ENCODE assay signal across 7 cellular contexts in the genomic region with DNA sequence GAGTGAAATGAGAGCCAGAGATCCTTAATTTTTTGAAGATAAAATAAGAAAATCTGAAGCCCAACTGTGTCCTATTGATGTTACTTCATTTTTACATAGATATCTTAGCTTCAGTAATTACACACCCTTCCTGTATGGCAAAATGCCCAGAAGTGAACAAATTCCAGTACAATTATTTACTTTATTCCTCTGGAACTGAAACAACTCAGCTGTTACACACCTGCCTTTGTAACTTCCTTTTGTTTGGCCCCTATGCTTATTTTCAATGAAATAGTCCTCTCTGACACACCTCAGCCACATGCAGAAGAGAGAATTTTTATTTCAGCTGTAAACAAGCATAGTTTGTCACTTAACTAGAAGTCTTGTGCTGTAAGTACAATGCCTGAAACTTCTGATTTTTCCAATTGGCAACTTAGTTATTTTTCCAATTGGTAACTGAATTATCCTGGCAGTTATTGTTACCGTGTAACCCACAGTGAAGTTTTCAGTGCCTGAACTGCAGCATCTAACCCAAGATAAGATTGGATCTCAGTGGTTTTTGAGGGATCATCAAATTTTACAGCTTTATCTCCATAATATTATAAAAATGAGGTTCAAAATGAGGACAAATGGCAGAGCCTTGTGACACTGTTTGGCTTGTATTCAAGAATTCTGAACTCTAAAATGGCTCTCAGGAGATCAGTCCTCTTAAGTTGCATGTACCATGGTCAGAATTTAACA.
A peak's percentile ranks its signal among the peaks of the same experiment; 100 is the strongest.
DNase-seq lines count a peak whose midpoint lies in the region; ATAC-seq and TF ChIP-seq lines count a peak whose summit lies in the region.

No MANE protein-coding gene starts in this region.

- TF ChIP-seq CTCF in gastroesophageal sphincter (IDR thresholded peaks at IDR 0.05) = no peak
- TF ChIP-seq CTCF in spleen (IDR thresholded peaks at IDR 0.05 in 8 of 11, conservative IDR thresholded peaks at IDR 0.05 in 3 of 11) = no peak

- H3K36me3 ChIP-seq in gastroesophageal sphincter = no peaks in the 10 kb centered on the region
- peaks cover 0 to 9% (median 0%) of the 10 kb centered on the region in 5 donors for H3K36me3 ChIP-seq in subcutaneous abdominal adipose tissue (ENCODE audit: control insufficient read depth in 5 of 5, insufficient read depth in 5 of 5, low read length in 5 of 5)
- peaks cover 0 to 9% (median 0%) of the 10 kb centered on the region in 6 donors for H3K36me3 ChIP-seq in spleen

- no peaks in the 10 kb centered on the region for H3K9me3 ChIP-seq in gastroesophageal sphincter
- no peaks in the 10 kb centered on the region for H3K9me3 ChIP-seq in subcutaneous abdominal adipose tissue (ENCODE audit: control insufficient read depth in 5 of 5, low read length in 5 of 5)
- H3K9me3 ChIP-seq in spleen = no peaks in the 10 kb centered on the region

- H3K4me3 ChIP-seq in Jurkat, Clone E6-1 (ENCODE audit: low read length) = no peak overlapping the region
- H3K4me3 ChIP-seq in gastroesophageal sphincter (no peak overlapping the region), subcutaneous abdominal adipose tissue (ENCODE audit: low read depth in 1 of 5, low read length in 5 of 5) (peak overlapping the region in 1 of 5 donors; percentile 9), spleen (no peak overlapping the region)

- peak; percentile 14 for DNase-seq in Jurkat, Clone E6-1 (ENCODE audit: low read depth, low spot score)
- DNase-seq in SHP77 treated with DMSO at 0.1 percent for 48 hours (lab: John Stamatoyannopoulos, UW) = peak; percentile 57
- DNase-seq in spleen = no peak

- no peak overlapping the region for H3K9ac ChIP-seq in subcutaneous abdominal adipose tissue (ENCODE audit: low read length in 5 of 5)

- H3K4me1 ChIP-seq in gastroesophageal sphincter (peaks cover 2 to 25% (median 6%) of the 10 kb centered on the region in 3 donors), subcutaneous abdominal adipose tissue (ENCODE audit: control insufficient read depth in 5 of 5, insufficient read depth in 5 of 5, low read length in 5 of 5) (peaks cover 0 to 19% (median 14%) of the 10 kb centered on the region in 5 donors), spleen (peaks cover 0 to 12% (median 7%) of the 10 kb centered on the region in 6 donors)

- WGBS in gastroesophageal sphincter (ENCODE audit: low coverage in 1 of 2), 2 donors = 0 to 22% methylated on average over 1 of the region's 1 CpG
- 62 to 88% (median 77%) methylated on average over 1 of the region's 1 CpG for WGBS in spleen, 5 donors

- peak overlapping the region in 3 of 4 donors; percentile 42 to 56 (median 55) for H3K27ac ChIP-seq in gastroesophageal sphincter
- H3K27ac ChIP-seq in subcutaneous abdominal adipose tissue (ENCODE audit: low read depth, low read length) = peak overlapping the region; percentile 26
- peak overlapping the region in 1 of 8 donors; percentile 25 for H3K27ac ChIP-seq in spleen

- TF ChIP-seq POLR2A in gastroesophageal sphincter (IDR thresholded peaks at IDR 0.05) (no peak), spleen (IDR thresholded peaks at IDR 0.05) (no peak)

- no peak for ATAC-seq in gastroesophageal sphincter
- ATAC-seq in HG03039 (IDR thresholded peaks at IDR 0.05; ENCODE audit: unreplicated experiment) = no peak
- no peak for ATAC-seq in HG03469 (IDR thresholded peaks at IDR 0.05; ENCODE audit: unreplicated experiment)

- H3K27me3 ChIP-seq in gastroesophageal sphincter = no peaks in the 10 kb centered on the region
- H3K27me3 ChIP-seq in subcutaneous abdominal adipose tissue (ENCODE audit: control insufficient read depth in 5 of 5, insufficient read depth in 4 of 5, low read length in 5 of 5) = no peaks in the 10 kb centered on the region
- H3K27me3 ChIP-seq in spleen (replicated peaks in 1 of 7) = no peaks in the 10 kb centered on the region

- intact Hi-C loops in spleen (cut with DNase I; ENCODE audit: low total_unique reads) = no loop called here

- no peak for TF ChIP-seq EP300 in gastroesophageal sphincter (IDR thresholded peaks at IDR 0.05)
